30 cellular contexts compared by ENCODE assay signal in the genomic region with DNA sequence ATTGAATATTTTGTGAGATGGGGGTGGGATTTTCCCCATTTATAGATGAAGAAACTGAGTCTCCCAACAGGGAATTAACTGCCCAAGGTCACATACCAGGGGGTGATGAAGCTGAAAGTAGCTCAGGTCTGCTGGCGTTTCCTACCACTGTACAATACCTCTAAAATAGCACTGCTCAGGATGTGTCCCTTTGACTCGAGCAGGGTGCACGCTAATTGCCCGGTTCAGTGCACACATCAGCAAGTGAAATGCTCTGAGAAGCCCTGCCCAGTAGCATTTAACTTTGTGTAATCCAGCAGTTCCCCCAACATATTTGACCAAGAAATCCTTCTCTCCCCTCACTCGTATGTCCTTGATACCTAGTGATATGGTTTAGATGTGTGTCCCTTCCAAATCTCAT. TPM values are rescaled to one million over a fixed set of nuclear protein-coding genes. Genes with fewer than 3 reads are reported as not detected.
A peak's percentile ranks its signal among the peaks of the same experiment; 100 is the strongest.
DNase-seq lines count a peak whose midpoint lies in the region; ATAC-seq lines count a peak whose summit lies in the region.
"Had no signal": no experiment of that assay in that cellular context is flagged by ENCODE, and none has a peak within 500 bp of the region (broad histone marks: within the 10 kb centered on the region; RNA-seq: fewer than 3 reads in every experiment).

No MANE protein-coding gene starts in this region.

- H3K9ac ChIP-seq in Karpas-422 (ENCODE audit: low read length) (no peak overlapping the region), mesenchymal stem cell (ENCODE audit: low read length) (no peak overlapping the region)
- H3K9ac ChIP-seq: GM23248 had no signal

- no peaks in the 10 kb centered on the region for H3K27me3 Mint-ChIP-seq in stimulated activated memory B cell treated with anti-CD40 and anti-IgM and Interleukin-4, amounts not matched to agents 10 μg/mL and 1 μg/mL and 100 μg/mL, for 72 hours
- no peaks in the 10 kb centered on the region for H3K27me3 Mint-ChIP-seq in T-helper 2 cell treated with Interferon-gamma antibody and Interleukin-4, amounts not matched to agents 5 μg/mL and 100 μg/mL, for 36 hours (ENCODE audit: low read depth)

- H2AFZ ChIP-seq in Karpas-422 (ENCODE audit: low read length) (no peak overlapping the region), mesenchymal stem cell (ENCODE audit: low read depth, low read length) (no peak overlapping the region)
- H2AFZ ChIP-seq: GM23248 had no signal

- no peak overlapping the region for H4K91ac ChIP-seq in mesenchymal stem cell (ENCODE audit: low read length)

- H4K8ac ChIP-seq in mesenchymal stem cell (ENCODE audit: low read length) = no peak overlapping the region

- no peak overlapping the region for H3K4me3 ChIP-seq in Karpas-422 (ENCODE audit: low read length)
- H3K4me3 ChIP-seq in mesenchymal stem cell (ENCODE audit: insufficient read depth in 1 of 2, low read depth in 1 of 2, low read length in 2 of 2) = no peak overlapping the region
- H3K4me3 ChIP-seq: A549, GM23248, K562, Peyer's patch had no signal

- H3K4me1 ChIP-seq in Karpas-422 (ENCODE audit: low read length) = peaks cover 10% of the 10 kb centered on the region
- H3K4me1 ChIP-seq in mesenchymal stem cell (ENCODE audit: control insufficient read depth, insufficient read depth, low read depth, low read length) = peaks cover 22% of the 10 kb centered on the region

- in situ Hi-C loops in Caki2 (cut with HindIII; ENCODE audit: low pct_unique_long_range_greater_than_20kb, low sequenced_read_pairs) = no loop called here

- no peaks in the 10 kb centered on the region for H3K79me2 ChIP-seq in Karpas-422 (ENCODE audit: low read length)

- H3K27me3 ChIP-seq in Karpas-422 (ENCODE audit: low read length) (no peaks in the 10 kb centered on the region), mesenchymal stem cell (ENCODE audit: control insufficient read depth in 1 of 2, insufficient read depth in 1 of 2, low read length in 2 of 2) (peaks cover 0 to 48% of the 10 kb centered on the region in 2 experiments)
- H3K27me3 ChIP-seq: Peyer's patch had no signal

- peaks cover 4% of the 10 kb centered on the region for H3K9me3 Mint-ChIP-seq in stimulated activated memory B cell treated with anti-CD40 and anti-IgM and Interleukin-4, amounts not matched to agents 10 μg/mL and 1 μg/mL and 100 μg/mL, for 72 hours
- H3K9me3 Mint-ChIP-seq in T-helper 2 cell treated with Interferon-gamma antibody and Interleukin-4, amounts not matched to agents 5 μg/mL and 100 μg/mL, for 36 hours = no peaks in the 10 kb centered on the region

- H2BK120ac ChIP-seq in mesenchymal stem cell (ENCODE audit: low read depth, low read length) = no peak overlapping the region

- H3K4ac ChIP-seq in mesenchymal stem cell (ENCODE audit: low read depth in 1 of 2, low read length in 2 of 2) = no peak overlapping the region

- H3K4me1 Mint-ChIP-seq in stimulated activated memory B cell treated with anti-CD40 and anti-IgM and Interleukin-4, amounts not matched to agents 10 μg/mL and 1 μg/mL and 100 μg/mL, for 72 hours = no peaks in the 10 kb centered on the region
- H3K4me1 Mint-ChIP-seq in T-helper 2 cell treated with Interferon-gamma antibody and Interleukin-4, amounts not matched to agents 5 μg/mL and 100 μg/mL, for 36 hours (ENCODE audit: low read depth) = peaks cover 9% of the 10 kb centered on the region

- peaks cover 4% of the 10 kb centered on the region for H3K36me3 Mint-ChIP-seq in stimulated activated memory B cell treated with anti-CD40 and anti-IgM and Interleukin-4, amounts not matched to agents 10 μg/mL and 1 μg/mL and 100 μg/mL, for 72 hours
- H3K36me3 Mint-ChIP-seq in T-helper 2 cell treated with Interferon-gamma antibody and Interleukin-4, amounts not matched to agents 5 μg/mL and 100 μg/mL, for 36 hours (ENCODE audit: low read depth) = no peaks in the 10 kb centered on the region
- H3K36me3 Mint-ChIP-seq: CD8-positive, alpha-beta T cell had no signal

- H2BK5ac ChIP-seq in mesenchymal stem cell (ENCODE audit: low read depth, low read length, poor library complexity, severe bottlenecking) = no peak overlapping the region

- ATAC-seq in stimulated activated memory B cell treated with anti-CD40 and anti-IgM and Interleukin-4, amounts not matched to agents 10 μg/mL and 1 μg/mL and 100 μg/mL, for 72 hours = peak; percentile 52
- ATAC-seq: A549; CD8-positive, alpha-beta T cell; HepG2; K562 had no signal

- H3K4me2 ChIP-seq in Karpas-422 (ENCODE audit: low read depth, low read length, poor library complexity, severe bottlenecking) (peak overlapping the region; percentile 6), mesenchymal stem cell (ENCODE audit: low read length, poor library complexity, severe bottlenecking) (no peak overlapping the region)
- H3K4me2 ChIP-seq: A549 had no signal

- DNase-seq in Caki2 (ENCODE audit: low read depth) = peak; percentile 67
- DNase-seq in Karpas-422 = peak; percentile 67
- DNase-seq in mesenchymal stem cell = no peak
- no peak for DNase-seq in 8988T
- DNase-seq in T-helper 2 cell treated with Interferon-gamma antibody and Interleukin-4, amounts not matched to agents 5 μg/mL and 100 μg/mL, for 36 hours (ENCODE audit: low spot score) = no peak
- DNase-seq in NAMALWA (ENCODE audit: low spot score) = no peak
- DNase-seq: AML-193; Caco-2; CD8-positive, alpha-beta T cell; DMS 273 treated with DMSO at 0.1 percent for 48 hours; DMS79 treated with DMSO at 0.1 percent for 48 hours; GF-D8; GM23248; H7; MV-4-11; NCI-H1105 treated with DMSO at 0.1 percent for 48 hours; NCI-H2029; NCI-H446 treated with DMSO at 0.1 percent for 48 hours; NCI-H82; OCI-M1; Peyer's patch; SHP77 treated with DMSO at 0.1 percent for 48 hours had no signal

- no peak overlapping the region for H3K14ac ChIP-seq in mesenchymal stem cell (ENCODE audit: low read length in 2 of 2)

- H3K9me2 ChIP-seq in Karpas-422 (replicated peaks; ENCODE audit: insufficient read depth, low read length) = no peaks in the 10 kb centered on the region

- peaks cover 11% of the 10 kb centered on the region for H3K79me1 ChIP-seq in mesenchymal stem cell (replicated peaks; ENCODE audit: low read length, poor library complexity, severe bottlenecking)

- WGBS in mesenchymal stem cell = 91% methylated on average over 4 of the region's 5 CpGs

- H3K18ac ChIP-seq in mesenchymal stem cell (ENCODE audit: low read depth in 1 of 2, low read length in 2 of 2) = no peak overlapping the region

- H2BK15ac ChIP-seq in mesenchymal stem cell (ENCODE audit: low read depth, poor library complexity, severe bottlenecking) = no peak overlapping the region

- H3K4me3 Mint-ChIP-seq in stimulated activated memory B cell treated with anti-CD40 and anti-IgM and Interleukin-4, amounts not matched to agents 10 μg/mL and 1 μg/mL and 100 μg/mL, for 72 hours = no peak overlapping the region
- H3K4me3 Mint-ChIP-seq in T-helper 2 cell treated with Interferon-gamma antibody and Interleukin-4, amounts not matched to agents 5 μg/mL and 100 μg/mL, for 36 hours = no peak overlapping the region
- H3K4me3 Mint-ChIP-seq: CD8-positive, alpha-beta T cell had no signal

- H3K27ac ChIP-seq in Karpas-422 (ENCODE audit: low read length) (no peak overlapping the region), mesenchymal stem cell (ENCODE audit: low read length, poor library complexity, severe bottlenecking) (peak overlapping the region; percentile 59)
- H3K27ac ChIP-seq: A549, C4-2B, GM23248, Peyer's patch had no signal

- H3K27ac Mint-ChIP-seq in stimulated activated memory B cell treated with anti-CD40 and anti-IgM and Interleukin-4, amounts not matched to agents 10 μg/mL and 1 μg/mL and 100 μg/mL, for 72 hours = no peak overlapping the region
- no peak overlapping the region for H3K27ac Mint-ChIP-seq in T-helper 2 cell treated with Interferon-gamma antibody and Interleukin-4, amounts not matched to agents 5 μg/mL and 100 μg/mL, for 36 hours
- H3K27ac Mint-ChIP-seq: CD8-positive, alpha-beta T cell had no signal

- H2AK5ac ChIP-seq in mesenchymal stem cell (ENCODE audit: low read length, severe bottlenecking) = no peak overlapping the region

- no peak overlapping the region for H3K23ac ChIP-seq in mesenchymal stem cell (ENCODE audit: low read length in 2 of 2)

- H2BK12ac ChIP-seq in mesenchymal stem cell (ENCODE audit: low read length in 2 of 2) = no peak overlapping the region

- H3K9me3 ChIP-seq in Karpas-422 (ENCODE audit: low read length) (no peaks in the 10 kb centered on the region), mesenchymal stem cell (ENCODE audit: control insufficient read depth, low read length) (peaks cover 4% of the 10 kb centered on the region)
- H3K9me3 ChIP-seq: A549, Peyer's patch had no signal

- no peaks in the 10 kb centered on the region for H4K20me1 ChIP-seq in Karpas-422 (ENCODE audit: insufficient read depth, low read depth, low read length)

- no peaks in the 10 kb centered on the region for H3K36me3 ChIP-seq in Karpas-422 (ENCODE audit: insufficient read depth, low read length)
- peaks cover 0 to 67% of the 10 kb centered on the region in 2 experiments for H3K36me3 ChIP-seq in mesenchymal stem cell (ENCODE audit: control insufficient read depth in 1 of 2, insufficient read depth in 2 of 2, low read depth in 1 of 2, low read length in 2 of 2)

RNA-seq across cellular contexts. Expression of gene DDX52, which starts 50.1 kb away (rescaled TPM):
- total RNA-seq in Caki2 (2014; rRNA removed; shearing (Covaris generic); ENCODE audit: low replicate concordance) = 22.1 and 26.7 TPM in 2 replicates
- total RNA-seq in Karpas-422 (2014; rRNA removed; shearing (Covaris generic); ENCODE audit: low replicate concordance) = 24.1 and 40.8 TPM in 2 replicates
- 27.2 TPM for polyA plus RNA-seq in mesenchymal stem cell (2013, experiment 1 of 2)
- polyA plus RNA-seq in mesenchymal stem cell (2013, experiment 2 of 2) = 28.6 TPM

RNA-seq across cellular contexts. Expression of gene HNF1B, which starts 51.5 kb away (rescaled TPM):
- 3.6 and 11.4 TPM in 2 replicates for total RNA-seq in Caki2 (2014; rRNA removed; shearing (Covaris generic); ENCODE audit: low replicate concordance)
- total RNA-seq in Karpas-422 (2014; rRNA removed; shearing (Covaris generic); ENCODE audit: low replicate concordance) = not detected in 2 replicates
- polyA plus RNA-seq in mesenchymal stem cell (2013, experiment 1 of 2) = 0.03 TPM
- 0.03 TPM for polyA plus RNA-seq in mesenchymal stem cell (2013, experiment 2 of 2)
- total RNA-seq: CD8-positive, alpha-beta T cell; GM23248; HT1080; K562; LHCN-M2; MCF 10A had no signal
- polyA plus RNA-seq: GM23248, K562 had no signal

Comparison
In these comparisons a context has a peak if more than half of its experiments do, and no peak if none do; other contexts are left out.
1. DNase-seq: peak in Caki2 (single experiment) and Karpas-422 (single experiment); none in mesenchymal stem cell (single experiment), 8988T (single experiment), T-helper 2 cell treated with Interferon-gamma antibody and Interleukin-4, amounts not matched to agents 5 μg/mL and 100 μg/mL, for 36 hours (single experiment) and NAMALWA (single experiment).